9 cellular contexts compared by ENCODE assay signal in genomic region chr20:47493954-47494293, GRCh38. TPM values are rescaled to one million over a fixed set of nuclear protein-coding genes. Genes with fewer than 3 reads are reported as not detected.
A peak's percentile ranks its signal among the peaks of the same experiment; 100 is the strongest.
DNase-seq lines count a peak whose midpoint lies in the region; ATAC-seq and TF ChIP-seq lines count a peak whose summit lies in the region.
"Had no signal": no experiment of that assay in that cellular context is flagged by ENCODE, and none has a peak within 500 bp of the region (broad histone marks: within the 10 kb centered on the region; RNA-seq: fewer than 3 reads in every experiment).

No MANE protein-coding gene starts in this region.

- H3K36me3 Mint-ChIP-seq in activated CD8-positive, alpha-beta T cell treated with anti-CD3 and anti-CD28 coated beads for 36 hours (ENCODE audit: low read depth): peaks cover 13% of the 10 kb centered on the region

- H3K36me3 ChIP-seq in heart right ventricle (no peaks in the 10 kb centered on the region), lower lobe of right lung (no peaks in the 10 kb centered on the region), vagina (no peaks in the 10 kb centered on the region)

- H3K4me3 ChIP-seq in heart right ventricle: no peak overlapping the region
- H3K4me3 ChIP-seq in lower lobe of right lung: no peak overlapping the region
- H3K4me3 ChIP-seq in vagina: peak overlapping the region in 1 of 2 donors; percentile 24

- H3K9me3 ChIP-seq in heart right ventricle (peaks cover 0 to 11% (median 0%) of the 10 kb centered on the region in 11 donors), lower lobe of right lung (no peaks in the 10 kb centered on the region), vagina (no peaks in the 10 kb centered on the region)

- POLR2A ChIA-PET in activated CD8-positive, alpha-beta T cell treated with anti-CD3 and anti-CD28 coated beads for 36 hours (lab: Charles Lee): interaction anchor here (1.5 to 3.8 kb wide), 2 partner anchors 8 to 10 kb away, joined by 5 to 27 read pairs; partner anchors contain the start of gene NCOA3

- H3K4me1 ChIP-seq in heart right ventricle (peaks cover 10 to 42% (median 30%) of the 10 kb centered on the region in 9 donors), lower lobe of right lung (peaks cover 21% of the 10 kb centered on the region), vagina (peaks cover 23% of the 10 kb centered on the region)

- peak overlapping the region; percentile 77 for H3K27ac Mint-ChIP-seq in activated CD8-positive, alpha-beta T cell treated with anti-CD3 and anti-CD28 coated beads for 36 hours

- peaks cover 1% of the 10 kb centered on the region for H3K9me3 Mint-ChIP-seq in activated CD8-positive, alpha-beta T cell treated with anti-CD3 and anti-CD28 coated beads for 36 hours

- WGBS in heart right ventricle, 2 donors: 46 to 50% methylated on average over 2 of the region's 2 CpGs

- no peak for TF ChIP-seq POLR2A in vagina (IDR thresholded peaks at IDR 0.05)

- CTCF ChIA-PET in activated CD8-positive, alpha-beta T cell treated with anti-CD3 and anti-CD28 coated beads for 36 hours (lab: Charles Lee): interaction anchor here (0.9 to 2.1 kb wide), 6 partner anchors 8 to 220 kb away, joined by 3 to 17 read pairs (median 4); partner anchors contain the start of gene NCOA3

- peaks cover 62% of the 10 kb centered on the region for H3K4me1 Mint-ChIP-seq in activated CD8-positive, alpha-beta T cell treated with anti-CD3 and anti-CD28 coated beads for 36 hours (ENCODE audit: low read depth)

- ATAC-seq in heart right ventricle (no peak), left ventricle myocardium superior (no peak), lower lobe of right lung (peak; percentile 48 to 68), GM21576 (IDR thresholded peaks at IDR 0.05; ENCODE audit: unreplicated experiment) (no peak), HG02678 (IDR thresholded peaks at IDR 0.05; ENCODE audit: unreplicated experiment) (no peak), GM19463 (IDR thresholded peaks at IDR 0.05; ENCODE audit: unreplicated experiment) (no peak)
- no peak for ATAC-seq in activated CD8-positive, alpha-beta T cell treated with anti-CD3 and anti-CD28 coated beads for 36 hours

- H3K4me3 Mint-ChIP-seq in activated CD8-positive, alpha-beta T cell treated with anti-CD3 and anti-CD28 coated beads for 36 hours: no peak overlapping the region

- DNase-seq in heart right ventricle (no peak), left ventricle myocardium superior (no peak), lower lobe of right lung (no peak), vagina (ENCODE audit: extremely low spot score in 2 of 2) (no peak)
- no peak for DNase-seq in activated CD8-positive, alpha-beta T cell treated with anti-CD3 and anti-CD28 coated beads for 36 hours
- DNase-seq: retina had no signal

- TF ChIP-seq CTCF in heart right ventricle (IDR thresholded peaks at IDR 0.05): no peak
- no peak for TF ChIP-seq CTCF in activated CD8-positive, alpha-beta T cell treated with anti-CD3 and anti-CD28 coated beads for 36 hours (IDR thresholded peaks at IDR 0.05)
- no peak for TF ChIP-seq CTCF in lower lobe of right lung (IDR thresholded peaks at IDR 0.05)
- no peak for TF ChIP-seq CTCF in vagina (IDR thresholded peaks at IDR 0.05)

- H3K27me3 Mint-ChIP-seq in activated CD8-positive, alpha-beta T cell treated with anti-CD3 and anti-CD28 coated beads for 36 hours: no peaks in the 10 kb centered on the region

- no peaks in the 10 kb centered on the region for H3K27me3 ChIP-seq in heart right ventricle
- H3K27me3 ChIP-seq in lower lobe of right lung (ENCODE audit: low read depth): no peaks in the 10 kb centered on the region
- no peaks in the 10 kb centered on the region for H3K27me3 ChIP-seq in vagina

- intact Hi-C loops in heart right ventricle (cut with DNase I): loop anchor here in 3 of 10 donors (5.0 to 10.0 kb wide), 3 partner anchors 77 to 299 kb away; no protein-coding TSS in a partner anchor
- intact Hi-C loops in left ventricle myocardium superior (cut with micrococcal nuclease): no loop called here
- intact Hi-C loops in activated CD8-positive, alpha-beta T cell treated with anti-CD3 and anti-CD28 coated beads for 36 hours (cut with micrococcal nuclease): no loop called here
- intact Hi-C loops in lower lobe of right lung (cut with DNase I): no loop called here
- intact Hi-C loops in vagina (cut with DNase I): no loop called here

- H3K27ac ChIP-seq in heart right ventricle: peak overlapping the region; percentile 73 to 90 (median 80)
- H3K27ac ChIP-seq in lower lobe of right lung: peak overlapping the region; percentile 73
- H3K27ac ChIP-seq in vagina: peak overlapping the region; percentile 64

RNA-seq across cellular contexts. Expression of gene NCOA3, which starts 7.8 kb away (rescaled TPM):
- total RNA-seq in heart right ventricle (10 to 100 TPM; 19.7 to 30.2 (median 22.6) TPM), left ventricle myocardium superior (23.3 TPM), lower lobe of right lung (42.1 TPM), vagina (47.1 TPM)
- polyA plus RNA-seq in heart right ventricle: 10 to 100 TPM in 1 of 2 donors, 1 to 10 TPM in 1; 8.0 to 11.6 TPM
- 10 to 100 TPM; 66.2 to 73.7 TPM for total RNA-seq in activated CD8-positive, alpha-beta T cell treated with anti-CD3 and anti-CD28 coated beads for 36 hours

Comparison
In these comparisons a context has a peak if more than half of its experiments do, and no peak if none do; other contexts are left out.
1. ATAC-seq: peak in lower lobe of right lung (2 of 2); none in heart right ventricle (0 of 8), left ventricle myocardium superior (single experiment), activated CD8-positive, alpha-beta T cell treated with anti-CD3 and anti-CD28 coated beads for 36 hours (single experiment), GM21576 (single experiment), HG02678 (single experiment) and GM19463 (single experiment).
2. Peak in every context shown above with its lines, with median percentiles within 50 percentile points of each other: H3K27ac ChIP-seq.